Comparison of ENCODE assay signal across 13 cellular contexts in genomic region chr2:143553261-143553660, GRCh38.
DNase-seq lines count a peak whose midpoint lies in the region; ATAC-seq lines count a peak whose summit lies in the region.
"Had no signal": no experiment of that assay in that cellular context is flagged by ENCODE, and none has a peak within 500 bp of the region (broad histone marks: within the 10 kb centered on the region; RNA-seq: fewer than 3 reads in every experiment).

No MANE protein-coding gene starts in this region.

- peaks cover 18% of the 10 kb centered on the region for H3K36me3 Mint-ChIP-seq in activated naive CD4-positive, alpha-beta T cell treated with anti-CD3 and anti-CD28 coated beads for 36 hours (ENCODE audit: low read depth)
- peaks cover 34% of the 10 kb centered on the region for H3K36me3 Mint-ChIP-seq in activated CD4-positive, alpha-beta memory T cell treated with anti-CD3 and anti-CD28 coated beads, Interleukin-2, amount 10 ng/mL, durations not matched to agents 7 days and 5 days (ENCODE audit: low read depth)
- H3K36me3 Mint-ChIP-seq in stimulated activated effector memory CD8-positive, alpha-beta T cell treated with anti-CD3 and anti-CD28 coated beads, Interleukin-12 subunit alpha, Interleukin-12 subunit beta, amount 100 ng/mL, for 72 hours = peaks cover 30% of the 10 kb centered on the region

- DNase-seq in activated naive CD4-positive, alpha-beta T cell treated with anti-CD3 and anti-CD28 coated beads for 36 hours = peak; percentile 35
- DNase-seq in activated naive CD4-positive, alpha-beta T cell treated with anti-CD3 and anti-CD28 coated beads, Interleukin-2, amount 50 U/mL, for 16 hours = no peak
- DNase-seq in activated CD4-positive, alpha-beta memory T cell treated with anti-CD3 and anti-CD28 coated beads, Interleukin-2, amount 10 ng/mL, durations not matched to agents 7 days and 5 days = peak; percentile 18
- DNase-seq in stimulated activated effector memory CD8-positive, alpha-beta T cell treated with anti-CD3 and anti-CD28 coated beads, Interleukin-12 subunit alpha, Interleukin-12 subunit beta, amount 100 ng/mL, for 72 hours (ENCODE audit: low spot score in 2 of 2) = peak; percentile 7 to 52
- no peak for DNase-seq in posterior cingulate gyrus
- DNase-seq in DMS79 treated with DMSO at 0.1 percent for 48 hours (lab: John Stamatoyannopoulos, UW) = no peak
- DNase-seq: activated CD4-positive, alpha-beta T cell treated with anti-CD3 and anti-CD28 coated beads, Interleukin-2, amount 10 ng/mL, durations not matched to agents 24 days and 14 days; KG1; naive B cell; NCI-H2029 treated with DMSO at 0.1 percent for 48 hours had no signal

- POLR2A ChIA-PET in activated CD4-positive, alpha-beta memory T cell treated with anti-CD3 and anti-CD28 coated beads, Interleukin-2, amount 10 ng/mL, durations not matched to agents 7 days and 5 days (lab: Charles Lee) = no interaction called here

- H3K27ac Mint-ChIP-seq in activated naive CD4-positive, alpha-beta T cell treated with anti-CD3 and anti-CD28 coated beads for 36 hours = no peak overlapping the region
- H3K27ac Mint-ChIP-seq in activated CD4-positive, alpha-beta memory T cell treated with anti-CD3 and anti-CD28 coated beads, Interleukin-2, amount 10 ng/mL, durations not matched to agents 7 days and 5 days = no peak overlapping the region
- no peak overlapping the region for H3K27ac Mint-ChIP-seq in stimulated activated effector memory CD8-positive, alpha-beta T cell treated with anti-CD3 and anti-CD28 coated beads, Interleukin-12 subunit alpha, Interleukin-12 subunit beta, amount 100 ng/mL, for 72 hours
- H3K27ac Mint-ChIP-seq: activated CD4-positive, alpha-beta T cell treated with anti-CD3 and anti-CD28 coated beads, Interleukin-2, amount 10 ng/mL, durations not matched to agents 24 days and 14 days; naive B cell had no signal

- H3K9me3 Mint-ChIP-seq in activated naive CD4-positive, alpha-beta T cell treated with anti-CD3 and anti-CD28 coated beads for 36 hours = no peaks in the 10 kb centered on the region
- H3K9me3 Mint-ChIP-seq in activated CD4-positive, alpha-beta memory T cell treated with anti-CD3 and anti-CD28 coated beads, Interleukin-2, amount 10 ng/mL, durations not matched to agents 7 days and 5 days = no peaks in the 10 kb centered on the region
- H3K9me3 Mint-ChIP-seq in stimulated activated effector memory CD8-positive, alpha-beta T cell treated with anti-CD3 and anti-CD28 coated beads, Interleukin-12 subunit alpha, Interleukin-12 subunit beta, amount 100 ng/mL, for 72 hours = no peaks in the 10 kb centered on the region
- H3K9me3 Mint-ChIP-seq: activated CD4-positive, alpha-beta T cell treated with anti-CD3 and anti-CD28 coated beads, Interleukin-2, amount 10 ng/mL, durations not matched to agents 24 days and 14 days; naive B cell had no signal

- peaks cover 3% of the 10 kb centered on the region for H3K4me1 Mint-ChIP-seq in activated naive CD4-positive, alpha-beta T cell treated with anti-CD3 and anti-CD28 coated beads for 36 hours (ENCODE audit: low read depth)
- H3K4me1 Mint-ChIP-seq in activated CD4-positive, alpha-beta memory T cell treated with anti-CD3 and anti-CD28 coated beads, Interleukin-2, amount 10 ng/mL, durations not matched to agents 7 days and 5 days = peaks cover 12% of the 10 kb centered on the region
- H3K4me1 Mint-ChIP-seq in stimulated activated effector memory CD8-positive, alpha-beta T cell treated with anti-CD3 and anti-CD28 coated beads, Interleukin-12 subunit alpha, Interleukin-12 subunit beta, amount 100 ng/mL, for 72 hours = peaks cover 21% of the 10 kb centered on the region
- H3K4me1 Mint-ChIP-seq: naive B cell had no signal

- H3K27me3 Mint-ChIP-seq in activated naive CD4-positive, alpha-beta T cell treated with anti-CD3 and anti-CD28 coated beads for 36 hours (ENCODE audit: low read depth) = no peaks in the 10 kb centered on the region
- H3K27me3 Mint-ChIP-seq in activated CD4-positive, alpha-beta memory T cell treated with anti-CD3 and anti-CD28 coated beads, Interleukin-2, amount 10 ng/mL, durations not matched to agents 7 days and 5 days = no peaks in the 10 kb centered on the region
- H3K27me3 Mint-ChIP-seq: activated CD4-positive, alpha-beta T cell treated with anti-CD3 and anti-CD28 coated beads, Interleukin-2, amount 10 ng/mL, durations not matched to agents 24 days and 14 days; naive B cell had no signal

- CTCF ChIA-PET in activated naive CD4-positive, alpha-beta T cell treated with anti-CD3 and anti-CD28 coated beads for 36 hours (lab: Charles Lee) = no interaction called here
- CTCF ChIA-PET in activated CD4-positive, alpha-beta memory T cell treated with anti-CD3 and anti-CD28 coated beads, Interleukin-2, amount 10 ng/mL, durations not matched to agents 7 days and 5 days (lab: Charles Lee) = no interaction called here

- ATAC-seq in HG02798 (IDR thresholded peaks at IDR 0.05; ENCODE audit: poor library complexity, unreplicated experiment) = peak; percentile 76
- ATAC-seq in stimulated activated effector memory CD8-positive, alpha-beta T cell treated with anti-CD3 and anti-CD28 coated beads, Interleukin-12 subunit alpha, Interleukin-12 subunit beta, amount 100 ng/mL, for 72 hours = peak; percentile 100
- no peak for ATAC-seq in GM21367 (IDR thresholded peaks at IDR 0.05; ENCODE audit: unreplicated experiment)
- ATAC-seq: sciatic nerve had no signal

- intact Hi-C loops in activated naive CD4-positive, alpha-beta T cell treated with anti-CD3 and anti-CD28 coated beads for 36 hours (cut with micrococcal nuclease) = no loop called here
- intact Hi-C loops in posterior cingulate gyrus (cut with DNase I) = no loop called here

- H3K4me3 Mint-ChIP-seq in activated naive CD4-positive, alpha-beta T cell treated with anti-CD3 and anti-CD28 coated beads for 36 hours = no peak overlapping the region
- H3K4me3 Mint-ChIP-seq in activated CD4-positive, alpha-beta memory T cell treated with anti-CD3 and anti-CD28 coated beads, Interleukin-2, amount 10 ng/mL, durations not matched to agents 7 days and 5 days = no peak overlapping the region
- H3K4me3 Mint-ChIP-seq in stimulated activated effector memory CD8-positive, alpha-beta T cell treated with anti-CD3 and anti-CD28 coated beads, Interleukin-12 subunit alpha, Interleukin-12 subunit beta, amount 100 ng/mL, for 72 hours = no peak overlapping the region
- H3K4me3 Mint-ChIP-seq: activated CD4-positive, alpha-beta T cell treated with anti-CD3 and anti-CD28 coated beads, Interleukin-2, amount 10 ng/mL, durations not matched to agents 24 days and 14 days; naive B cell had no signal

Comparison
In these comparisons a context has a peak if more than half of its experiments do, and no peak if none do; other contexts are left out.
1. DNase-seq: peak in activated naive CD4-positive, alpha-beta T cell treated with anti-CD3 and anti-CD28 coated beads for 36 hours (single experiment), activated CD4-positive, alpha-beta memory T cell treated with anti-CD3 and anti-CD28 coated beads, Interleukin-2, amount 10 ng/mL, durations not matched to agents 7 days and 5 days (single experiment) and stimulated activated effector memory CD8-positive, alpha-beta T cell treated with anti-CD3 and anti-CD28 coated beads, Interleukin-12 subunit alpha, Interleukin-12 subunit beta, amount 100 ng/mL, for 72 hours (2 of 2); none in activated naive CD4-positive, alpha-beta T cell treated with anti-CD3 and anti-CD28 coated beads, Interleukin-2, amount 50 U/mL, for 16 hours (single experiment), posterior cingulate gyrus (0 of 10) and DMS79 treated with DMSO at 0.1 percent for 48 hours (single experiment).